1 cellular context compared by ENCODE assay signal in the genomic region with DNA sequence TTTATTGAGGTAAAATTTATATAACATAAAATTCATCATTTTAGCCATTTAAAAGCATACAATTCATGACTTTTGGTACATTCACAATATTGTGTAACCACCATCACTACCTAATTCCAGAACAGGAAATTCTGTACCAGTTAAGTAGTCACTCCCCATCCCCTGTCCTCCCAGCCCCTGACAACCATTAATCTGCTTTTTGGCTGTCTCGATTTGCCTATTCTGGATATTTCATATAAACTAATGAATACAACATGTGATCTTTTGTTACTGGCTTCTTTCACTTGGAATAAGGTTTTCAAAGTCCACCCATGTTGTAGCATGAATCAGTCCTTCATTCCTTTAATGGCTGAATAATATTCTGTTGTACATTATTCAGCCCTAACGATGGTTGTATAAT.
TF ChIP-seq lines count a peak whose summit lies in the region.

No MANE protein-coding gene starts in this region.

TF ChIP-seq in IMR-90, 13 proteins besides CTCF, POLR2A, EP300 and RAD21 (continued from another document):
- no peak for TF ChIP-seq USF2 (IDR thresholded peaks at IDR 0.05; ENCODE audit: low read depth, low read length)
- TF ChIP-seq BHLHE40 (IDR thresholded peaks at IDR 0.05; ENCODE audit: low read depth, low read length) = no peak
- no peak for TF ChIP-seq CHD1 (IDR thresholded peaks at IDR 0.05; ENCODE audit: low read depth, low read length)
- no peak for TF ChIP-seq RFX5 (IDR thresholded peaks at IDR 0.05; ENCODE audit: low read depth, low read length)
- TF ChIP-seq, protein P1, sequence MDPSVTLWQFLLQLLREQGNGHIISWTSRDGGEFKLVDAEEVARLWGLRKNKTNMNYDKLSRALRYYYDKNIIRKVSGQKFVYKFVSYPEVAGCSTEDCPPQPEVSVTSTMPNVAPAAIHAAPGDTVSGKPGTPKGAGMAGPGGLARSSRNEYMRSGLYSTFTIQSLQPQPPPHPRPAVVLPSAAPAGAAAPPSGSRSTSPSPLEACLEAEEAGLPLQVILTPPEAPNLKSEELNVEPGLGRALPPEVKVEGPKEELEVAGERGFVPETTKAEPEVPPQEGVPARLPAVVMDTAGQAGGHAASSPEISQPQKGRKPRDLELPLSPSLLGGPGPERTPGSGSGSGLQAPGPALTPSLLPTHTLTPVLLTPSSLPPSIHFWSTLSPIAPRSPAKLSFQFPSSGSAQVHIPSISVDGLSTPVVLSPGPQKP (IDR thresholded peaks at IDR 0.05; ENCODE audit: borderline replicate concordance, low read depth, low read length) = no peak
- TF ChIP-seq RCOR1 (IDR thresholded peaks at IDR 0.05; ENCODE audit: insufficient replicate concordance, low read length) = no peak
- no peak for TF ChIP-seq MXI1 (IDR thresholded peaks at IDR 0.05; ENCODE audit: borderline replicate concordance, low read depth, low read length)
- TF ChIP-seq CEBPB (IDR thresholded peaks at IDR 0.05; ENCODE audit: low read depth, low read length) = no peak
